Comparison of ENCODE assay signal across 7 cellular contexts in the genomic region with DNA sequence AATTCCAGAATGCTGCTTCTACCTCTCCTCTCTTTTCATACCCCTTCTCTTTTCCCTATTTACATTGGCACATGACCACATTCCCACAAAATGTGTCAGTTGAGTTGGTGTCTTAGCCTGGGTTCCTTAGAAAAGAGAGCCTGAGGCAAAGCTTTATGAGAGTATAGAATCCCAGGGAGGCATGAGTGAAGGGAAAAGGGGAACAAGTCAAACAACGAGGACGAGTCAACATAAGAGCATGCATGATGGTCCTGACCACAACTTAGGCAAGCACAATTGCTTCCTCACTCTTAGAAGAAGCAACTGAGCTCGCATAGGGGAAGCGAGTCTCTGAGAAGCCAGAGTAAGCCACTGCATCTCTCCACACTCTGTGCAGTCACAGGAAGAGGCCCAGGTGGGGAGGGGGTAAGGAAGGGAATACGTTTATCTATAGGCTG. TPM values are rescaled to one million over a fixed set of nuclear protein-coding genes. Genes with fewer than 3 reads are reported as not detected.
DNase-seq lines count a peak whose midpoint lies in the region; ATAC-seq, FAIRE-seq and TF ChIP-seq lines count a peak whose summit lies in the region.

No MANE protein-coding gene starts in this region.

- ATAC-seq in sciatic nerve (peak; percentile 63), HG03432 (IDR thresholded peaks at IDR 0.05; ENCODE audit: unreplicated experiment) (no peak), GM18867 (IDR thresholded peaks at IDR 0.05; ENCODE audit: unreplicated experiment) (no peak)

- no peak for FAIRE-seq in H54 (lab: Jason Lieb, UNC)

- no peak for TF ChIP-seq POLR2A in H54 (IDR thresholded peaks at IDR 0.05; ENCODE audit: low read depth, low read length)

- peak overlapping the region; percentile 91 for H3K27ac ChIP-seq in epithelial cell of prostate

- no peaks in the 10 kb centered on the region for H3K36me3 ChIP-seq in BE2C

- H3K9me3 ChIP-seq in BE2C, result no peaks in the 10 kb centered on the region

- no peaks in the 10 kb centered on the region for H3K4me1 ChIP-seq in BE2C

- peak; percentile 14 for DNase-seq in H54 (ENCODE audit: insufficient read length, low spot score)
- peak; percentile 92 for DNase-seq in RPMI7951 (ENCODE audit: low read depth)
- peak; percentile 78 for DNase-seq in epithelial cell of prostate (ENCODE audit: low read depth, low spot score)
- DNase-seq in sciatic nerve (ENCODE audit: low spot score), result no peak
- DNase-seq in BE2C, result no peak

- intact Hi-C loops in sciatic nerve (cut with DNase I), result no loop called here

- no peaks in the 10 kb centered on the region for H3K27me3 ChIP-seq in BE2C

- no peak overlapping the region for H3K4me3 ChIP-seq in BE2C (ENCODE audit: low read depth, low read length)

- TF ChIP-seq CTCF in BE2C (IDR thresholded peaks at IDR 0.05; ENCODE audit: low read depth, low read length), result no peak

RNA-seq across cellular contexts. Expression of a gene that starts 15.4 kb away (rescaled TPM):
- total RNA-seq in RPMI7951 (2014; rRNA removed; shearing (Covaris generic)), result 2.9 and 3.7 TPM in 2 replicates
- total RNA-seq in sciatic nerve, result 5.1 TPM
- 1.1 TPM for polyA plus RNA-seq in BE2C (2012; ENCODE audit: insufficient read depth, insufficient read length, low read depth)

RNA-seq across cellular contexts. Expression of a gene that starts 51.3 kb away (rescaled TPM):
- total RNA-seq in RPMI7951 (2014; rRNA removed; shearing (Covaris generic)), result 234 and 273 TPM in 2 replicates
- total RNA-seq in sciatic nerve, result 202 TPM
- polyA plus RNA-seq in BE2C (2012; ENCODE audit: insufficient read depth, insufficient read length, low read depth), result 20.1 TPM

Comparison
In these comparisons a context has a peak if more than half of its experiments do, and no peak if none do; other contexts are left out.
1. DNase-seq: peak in H54 (single experiment), RPMI7951 (single experiment) and epithelial cell of prostate (single experiment); none in sciatic nerve (single experiment) and BE2C (single experiment).